ENCODE assay signal across 12 cellular contexts in genomic region chr11:125202362-125202880, GRCh38. TPM values are rescaled to one million over a fixed set of nuclear protein-coding genes. Genes with fewer than 3 reads are reported as not detected.
"Had no signal": no experiment of that assay in that cellular context is flagged by ENCODE, and none has a peak within 500 bp of the region (broad histone marks: within the 10 kb centered on the region; RNA-seq: fewer than 3 reads in every experiment).

No MANE protein-coding gene starts in this region.

- H3K27me3 ChIP-seq: neutrophil, SJSA1, suprapubic skin had no signal

- H3K27ac ChIP-seq: neutrophil, SJSA1, suprapubic skin had no signal

- H3K9me3 ChIP-seq: neutrophil, SJSA1, suprapubic skin had no signal

- H3K36me3 ChIP-seq: neutrophil, SJSA1, suprapubic skin had no signal

- H3K4me1 ChIP-seq: SJSA1 had no signal

- DNase-seq: activated CD4-positive, alpha-beta memory T cell treated with anti-CD3 and anti-CD28 coated beads for 36 hours; activated T-cell treated with anti-CD3 and anti-CD28 coated beads, Interleukin-2, amount 50 U/mL, for 72 hours; aorta; erythroblast; hippocampal formation; stimulated activated CD4-positive, alpha-beta T cell treated with anti-CD3 and anti-CD28 coated beads, Interleukin-12 subunit alpha, Interleukin-12 subunit beta, amount 100 ng/mL, for 4 hours; stimulated activated naive CD4-positive, alpha-beta T cell treated with Interleukin-2 at 50 U/mL for 16 hours; T1000 had no signal

- H3K4me3 ChIP-seq: lung, SJSA1, suprapubic skin had no signal

- ATAC-seq: activated T-cell treated with anti-CD3 and anti-CD28 coated beads, Interleukin-2, amount 50 U/mL, for 72 hours had no signal

RNA-seq across cellular contexts. Expression of gene PKNOX2, which starts 37.9 kb away (rescaled TPM):
- total RNA-seq: activated CD4-positive, alpha-beta memory T cell treated with anti-CD3 and anti-CD28 coated beads for 36 hours; activated T-cell treated with anti-CD3 and anti-CD28 coated beads, Interleukin-2, amount 50 U/mL, for 72 hours; SJSA1 had no signal
